In the genomic region with DNA sequence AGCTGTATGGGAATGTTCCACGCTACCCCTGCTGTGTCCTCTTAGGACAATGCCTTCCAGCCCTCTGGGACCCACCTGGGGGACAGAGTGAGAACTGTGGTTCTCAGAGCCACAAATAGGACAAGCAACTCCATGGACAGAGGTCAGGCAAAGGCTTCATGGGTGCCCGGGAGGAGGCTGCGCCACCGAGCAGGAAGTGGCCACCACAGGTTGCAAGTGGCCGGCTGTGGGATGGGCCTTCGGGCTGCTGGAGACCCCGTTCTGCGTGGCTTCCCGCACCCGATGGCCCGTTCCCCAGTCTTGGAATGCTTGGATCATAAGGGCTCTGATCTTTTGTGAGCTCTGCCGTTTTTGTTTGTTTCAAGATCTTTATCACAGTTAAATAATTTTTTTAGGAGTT, we compare ENCODE assay signal across 15 cellular contexts.
DNase-seq lines count a peak whose midpoint lies in the region; ATAC-seq, FAIRE-seq and TF ChIP-seq lines count a peak whose summit lies in the region.
"Had no signal": no experiment of that assay in that cellular context is flagged by ENCODE, and none has a peak within 500 bp of the region (broad histone marks: within the 10 kb centered on the region; RNA-seq: fewer than 3 reads in every experiment).

No MANE protein-coding gene starts in this region.

- H3K9ac ChIP-seq in IMR-90 (ENCODE audit: low read depth, low read length) (no peak overlapping the region), K562 (ENCODE audit: insufficient read depth in 1 of 2, low read depth in 2 of 2, low read length in 2 of 2) (peak overlapping the region in 1 of 2 experiments; percentile 26; a peak in 1 of 4 replicates), skeletal muscle tissue (ENCODE audit: low read depth in 1 of 3, low read length in 3 of 3) (no peak overlapping the region)

- peak overlapping the region; percentile 75 for H4K91ac ChIP-seq in IMR-90 (ENCODE audit: insufficient read depth, low read depth, low read length)

- no peak overlapping the region for H2AK9ac ChIP-seq in IMR-90 (replicated peaks; ENCODE audit: low read depth, low read length, poor library complexity)

- ATAC-seq in IMR-90 (ENCODE audit: low read depth) = no peak
- peak; percentile 56; the same call in 2 of the 3 replicates for ATAC-seq in K562
- no peak for ATAC-seq in GM18861 (IDR thresholded peaks at IDR 0.05; ENCODE audit: unreplicated experiment)
- ATAC-seq in aorta (ENCODE audit: low FRiP score) = no peak
- ATAC-seq: GM12878 had no signal

- no peak for FAIRE-seq in K562 (lab: Jason Lieb, UNC)
- FAIRE-seq: GM12878, GM18507, HTR-8/SVneo had no signal

- in situ Hi-C loops in IMR-90 (cut with MboI; ENCODE audit: low sequenced_read_pairs) = no loop called here
- in situ Hi-C loops in K562 (cut with MboI) = no loop called here

- CTCF ChIA-PET in IMR-90 (lab: Yijun Ruan, JAX) (no interaction called here), K562 (lab: Yijun Ruan, JAX; ENCODE audit: low intra/inter-chr PET ratio) (no interaction called here)

- peak overlapping the region; percentile 49; the same call in 1 of the 2 replicates for H3K14ac ChIP-seq in IMR-90 (replicated peaks; ENCODE audit: low read depth, low read length)

- peak overlapping the region; percentile 76 for H2AK5ac ChIP-seq in IMR-90 (ENCODE audit: low read depth, low read length)

- no peak for TF ChIP-seq RAD21 in IMR-90 (IDR thresholded peaks at IDR 0.05; ENCODE audit: low read length)
- no peak for TF ChIP-seq RAD21 in K562 (CRISPR knock-in tag; conservative IDR thresholded peaks at IDR 0.05 in 1 of 2, IDR thresholded peaks at IDR 0.05 in 1 of 2)

- H3K4me3 ChIP-seq in IMR-90 (ENCODE audit: insufficient read depth, low read depth, low read length) (no peak overlapping the region), K562 (no peak overlapping the region), skeletal muscle tissue (ENCODE audit: low read length in 3 of 3) (peak overlapping the region in 1 of 3 donors; percentile 6), aorta (ENCODE audit: low read length in 2 of 2) (no peak overlapping the region)
- H3K4me3 ChIP-seq: GM12878 had no signal

- H2BK5ac ChIP-seq in IMR-90 (ENCODE audit: low read depth, low read length, poor library complexity, severe bottlenecking) = peak overlapping the region; percentile 65

- POLR2A ChIA-PET in IMR-90 (lab: Charles Lee; ENCODE audit: unreplicated experiment) (interaction anchor here (0.6 kb wide), 1 partner anchor 170 kb away, joined by 3 read pairs; no protein-coding TSS in a partner anchor), K562 (lab: Yijun Ruan, JAX) (no interaction called here)

- peak overlapping the region; percentile 73; the same call in 1 of the 2 replicates for H2BK20ac ChIP-seq in IMR-90 (ENCODE audit: low read depth, low read length)

- peak overlapping the region; percentile 9 for H3K18ac ChIP-seq in IMR-90 (ENCODE audit: low read depth, low read length)

- no peak overlapping the region for H3K56ac ChIP-seq in IMR-90 (ENCODE audit: extremely low read depth, insufficient read depth, low read length)

- peak overlapping the region; percentile 13 for H2AFZ ChIP-seq in IMR-90 (replicated peaks; ENCODE audit: low read length, poor library complexity)
- H2AFZ ChIP-seq in K562 (ENCODE audit: low read depth, low read length) = no peak overlapping the region

- H4K20me1 ChIP-seq in IMR-90 (ENCODE audit: insufficient read depth, low read length) (no peaks in the 10 kb centered on the region), K562 (replicated peaks; ENCODE audit: control insufficient read depth, insufficient read depth, low read length) (no peaks in the 10 kb centered on the region)

- peak overlapping the region; percentile 59 for H3K4ac ChIP-seq in IMR-90 (ENCODE audit: low read depth, low read length)

- no peaks in the 10 kb centered on the region for H3K79me2 ChIP-seq in K562 (ENCODE audit: control insufficient read depth, insufficient read depth, low read length)

- BruUV-seq in IMR-90 (replicated peaks; lab: Mats Ljungman, UMichigan) (no TSS peak), K562 (replicated peaks; lab: Mats Ljungman, UMichigan) (no TSS peak)

- intact Hi-C loops in IMR-90 (cut with micrococcal nuclease) (loop anchor here (5.0 kb wide), 1 partner anchor 75 kb away; no protein-coding TSS in a partner anchor), K562 (cut with micrococcal nuclease) (no loop called here), aorta (cut with DNase I) (no loop called here)

- TF ChIP-seq EP300 in K562 (IDR thresholded peaks at IDR 0.05; ENCODE audit: low read length) = no peak

- H3K27me3 ChIP-seq in IMR-90 (ENCODE audit: control insufficient read depth, insufficient read depth, low read length) (no peaks in the 10 kb centered on the region), K562 (ENCODE audit: control insufficient read depth in 2 of 2, insufficient read depth in 2 of 2, low read length in 2 of 2) (peaks cover 39 to 66% of the 10 kb centered on the region in 2 experiments), skeletal muscle tissue (ENCODE audit: control insufficient read depth in 3 of 3, insufficient read depth in 3 of 3, low read length in 3 of 3) (no peaks in the 10 kb centered on the region), aorta (ENCODE audit: control insufficient read depth in 1 of 2, insufficient read depth in 2 of 2, low read length in 1 of 2) (no peaks in the 10 kb centered on the region)

- H3K9me3 ChIP-seq in IMR-90 (ENCODE audit: control insufficient read depth, insufficient read depth, low read length) (no peaks in the 10 kb centered on the region), K562 (replicated peaks; ENCODE audit: control insufficient read depth, insufficient read depth, low read depth, low read length) (no peaks in the 10 kb centered on the region), skeletal muscle tissue (ENCODE audit: control insufficient read depth in 3 of 3, low read length in 3 of 3) (no peaks in the 10 kb centered on the region), aorta (ENCODE audit: control insufficient read depth, low read length) (no peaks in the 10 kb centered on the region)

- DNase-seq in IMR-90 (no peak), K562 (ENCODE audit: extremely low read depth in 1 of 4, low spot score in 3 of 4) (peak in 1 of 4 experiments; percentile 3), myocyte (ENCODE audit: low read depth) (peak; percentile 41), NCI-H82 treated with DMSO at 0.1 percent for 48 hours (lab: John Stamatoyannopoulos, UW; ENCODE audit: unreplicated experiment) (no peak), aorta (no peak)
- DNase-seq in stimulated activated CD4-positive, alpha-beta T cell treated with anti-CD3 and anti-CD28 coated beads, Interleukin-15, amount 100 ng/mL, for 24 hours = no peak
- DNase-seq: CD4-positive, alpha-beta memory T cell; DMS79; NCI-H1694 treated with DMSO at 0.1 percent for 48 hours; NCI-H69 had no signal

- H3K4me1 ChIP-seq in IMR-90 (ENCODE audit: control insufficient read depth, insufficient read depth, low read length) = peaks cover 26% of the 10 kb centered on the region
- H3K4me1 ChIP-seq in K562 (replicated peaks in 1 of 2; ENCODE audit: control insufficient read depth in 2 of 2, insufficient read depth in 2 of 2, low read length in 2 of 2) = peaks cover 0 to 3% of the 10 kb centered on the region in 2 experiments; a peak in 1 of 5 replicates
- H3K4me1 ChIP-seq in skeletal muscle tissue (ENCODE audit: control insufficient read depth in 3 of 3, insufficient read depth in 3 of 3, low read length in 3 of 3) = peaks cover 52 to 63% (median 61%) of the 10 kb centered on the region in 3 donors
- H3K4me1 ChIP-seq in aorta (ENCODE audit: control insufficient read depth in 1 of 2, insufficient read depth in 2 of 2, low read length in 2 of 2) = no peaks in the 10 kb centered on the region

- no peaks in the 10 kb centered on the region for H3K79me1 ChIP-seq in IMR-90 (ENCODE audit: low read depth in 1 of 2, low read length in 2 of 2)

- H2BK120ac ChIP-seq in IMR-90 (ENCODE audit: low read depth, low read length) = peak overlapping the region; percentile 78

- H3K27ac ChIP-seq in IMR-90 (ENCODE audit: insufficient read depth, low read length) = no peak overlapping the region
- no peak overlapping the region for H3K27ac ChIP-seq in K562 (ENCODE audit: extremely low read depth, low read depth, low read length)
- H3K27ac ChIP-seq in skeletal muscle tissue (ENCODE audit: low read depth, low read length) = peak overlapping the region; percentile 2
- no peak overlapping the region for H3K27ac ChIP-seq in aorta (ENCODE audit: low read depth in 1 of 2, low read length in 2 of 2)

- 95% methylated on average over 4 of the region's 12 CpGs; no CpG with 5 or more reads in 1 of the 2 experiments for WGBS in IMR-90 (ENCODE audit: extremely low coverage in 2 of 2, insufficient read length in 1 of 2), 2 experiments
- 2% methylated on average over 12 of the region's 12 CpGs for WGBS in K562 (ENCODE audit: insufficient coverage, low coverage, missing lambda C conversion rate)
- WGBS in aorta, 2 donors = 91 to 92% methylated on average over 12 of the region's 12 CpGs

- dilution Hi-C loops in IMR-90 (cut with HindIII; ENCODE audit: low sequenced_read_pairs, unreplicated experiment) = no loop called here

- no peak for TF ChIP-seq POLR2A in IMR-90 (IDR thresholded peaks at IDR 0.05; ENCODE audit: low read depth, low read length)
- TF ChIP-seq POLR2A in K562 (conservative IDR thresholded peaks at IDR 0.05) = no peak

- peak overlapping the region; percentile 37 for H4K5ac ChIP-seq in IMR-90 (ENCODE audit: low read depth, low read length)

- H4K8ac ChIP-seq in IMR-90 (ENCODE audit: low read depth in 2 of 2, low read length in 2 of 2) = peak overlapping the region; percentile 50 to 59; a peak in 3 of 4 replicates

- peak overlapping the region; percentile 56; the same call in 1 of the 2 replicates for H3K23ac ChIP-seq in IMR-90 (ENCODE audit: low read depth, low read length)

- H3K9me1 ChIP-seq in IMR-90 (ENCODE audit: insufficient read depth, low read length) (peaks cover 11% of the 10 kb centered on the region; the same call in 1 of the 2 replicates), K562 (ENCODE audit: control insufficient read depth, insufficient read depth, low read length) (no peaks in the 10 kb centered on the region)

- H2BK15ac ChIP-seq in IMR-90 (ENCODE audit: low read depth, low read length) = peak overlapping the region; percentile 82; the same call in 2 of the 3 replicates

- H3K4me2 ChIP-seq in IMR-90 (ENCODE audit: low read depth, low read length) (no peak overlapping the region), K562 (ENCODE audit: insufficient read depth, low read length) (no peak overlapping the region)

- H3K36me3 ChIP-seq in IMR-90 (ENCODE audit: control insufficient read depth, insufficient read depth, low read length) (no peaks in the 10 kb centered on the region), K562 (ENCODE audit: control insufficient read depth, insufficient read depth, low read length) (no peaks in the 10 kb centered on the region), skeletal muscle tissue (ENCODE audit: control insufficient read depth in 3 of 3, insufficient read depth in 3 of 3, low read length in 3 of 3) (no peaks in the 10 kb centered on the region), aorta (ENCODE audit: control insufficient read depth in 1 of 2, insufficient read depth in 2 of 2, low read length in 1 of 2) (no peaks in the 10 kb centered on the region)

- TF ChIP-seq CTCF in IMR-90 (conservative IDR thresholded peaks at IDR 0.05; ENCODE audit: low read depth, low read length) (no peak), K562 (IDR thresholded peaks at IDR 0.05 in 2 of 3, conservative IDR thresholded peaks at IDR 0.05 in 1 of 3; ENCODE audit: insufficient read depth in 2 of 3, low read depth in 1 of 3, low read length in 3 of 3) (no peak)
